In the genomic region with DNA sequence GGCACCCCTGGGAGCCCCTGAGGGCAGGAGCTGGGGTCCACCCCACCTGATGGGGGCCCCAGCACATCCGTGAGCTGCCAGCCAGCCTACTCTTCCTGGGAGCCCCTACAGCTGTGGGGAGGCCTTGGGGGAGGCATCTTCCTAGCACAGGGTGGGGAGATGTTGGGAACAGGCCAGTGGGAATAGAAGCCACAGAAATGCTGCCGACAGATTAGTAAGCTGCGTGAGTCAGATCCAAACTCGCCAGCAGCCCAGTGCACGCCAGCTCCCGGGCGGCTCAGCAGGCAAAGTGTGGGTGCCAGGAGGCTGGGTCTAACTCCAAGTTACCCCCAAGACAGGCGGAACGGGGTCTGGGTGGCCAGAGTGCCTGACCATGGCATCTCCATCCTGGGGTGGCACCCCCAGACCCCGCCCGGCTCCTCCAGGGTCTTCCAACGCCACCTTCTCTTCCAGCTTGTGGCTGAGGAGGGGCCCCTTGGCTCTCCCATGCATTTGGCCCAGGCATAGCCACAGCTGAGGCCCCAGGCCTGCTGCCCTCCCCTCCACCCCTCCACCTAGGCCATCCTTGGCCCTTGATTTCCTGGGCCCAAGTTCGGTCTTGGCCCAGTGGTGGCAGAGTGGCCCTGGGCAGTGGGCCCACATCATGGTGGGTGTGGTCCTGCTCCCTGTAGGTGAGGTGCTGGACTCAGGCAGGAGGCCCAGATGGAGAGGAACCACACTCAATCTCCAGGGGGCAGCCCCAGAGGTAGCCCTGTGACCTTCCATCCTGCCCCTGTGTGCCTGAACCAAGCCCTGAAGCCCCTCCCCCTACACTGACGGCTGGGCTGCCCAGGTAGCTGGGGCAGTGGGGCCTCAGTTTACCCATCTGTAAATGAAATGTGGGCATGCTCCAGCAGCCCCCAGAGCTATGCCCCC, we compare ENCODE assay signal across 9 cellular contexts.
DNase-seq lines count a peak whose midpoint lies in the region; ATAC-seq, FAIRE-seq and TF ChIP-seq lines count a peak whose summit lies in the region.
"Had no signal": no experiment of that assay in that cellular context is flagged by ENCODE, and none has a peak within 500 bp of the region (broad histone marks: within the 10 kb centered on the region; RNA-seq: fewer than 3 reads in every experiment).

No MANE protein-coding gene starts in this region.

- DNase-seq in H54 (ENCODE audit: insufficient read length, low spot score) = peak; percentile 98
- DNase-seq in WERI-Rb-1 = peak; percentile 4
- DNase-seq in head of caudate nucleus = peak in 31 of 42 donors; percentile 1 to 67 (median 14)
- no peak for DNase-seq in NCI-H2171 (lab: John Stamatoyannopoulos, UW)
- DNase-seq in NCI-H1930 (lab: John Stamatoyannopoulos, UW) = no peak
- no peak for DNase-seq in iPS-NIHi7 (ENCODE audit: extremely low spot score)
- DNase-seq: stimulated activated naive B cell treated with anti-CD40 and anti-IgM and Interleukin-4, amounts not matched to agents 10 μg/mL and 1 μg/mL and 100 μg/mL, for 72 hours had no signal

- H3K4me3 ChIP-seq in WERI-Rb-1 (ENCODE audit: low read depth, low read length) = no peak overlapping the region
- H3K4me3 ChIP-seq in skin epidermis = no peak overlapping the region

- no peak for TF ChIP-seq POLR2A in H54 (IDR thresholded peaks at IDR 0.05; ENCODE audit: low read depth, low read length)

- no peaks in the 10 kb centered on the region for H3K27me3 ChIP-seq in WERI-Rb-1 (ENCODE audit: insufficient read depth, low read depth, severe bottlenecking)

- ATAC-seq in GM21723 (IDR thresholded peaks at IDR 0.05; ENCODE audit: unreplicated experiment) = no peak
- ATAC-seq: stimulated activated naive B cell treated with anti-CD40 and anti-IgM and Interleukin-4, amounts not matched to agents 10 μg/mL and 1 μg/mL and 100 μg/mL, for 72 hours had no signal

- H3K27ac ChIP-seq in WERI-Rb-1 = no peak overlapping the region
- H3K27ac ChIP-seq in skin epidermis = peak overlapping the region; percentile 26 to 95 (median 79)

- intact Hi-C loops in head of caudate nucleus (cut with DNase I) = no loop called here

- FAIRE-seq in H54 (lab: Jason Lieb, UNC) = peak; percentile 96

- no peaks in the 10 kb centered on the region for H3K36me3 ChIP-seq in WERI-Rb-1

- no peaks in the 10 kb centered on the region for H3K9me3 ChIP-seq in WERI-Rb-1 (ENCODE audit: severe bottlenecking)

- TF ChIP-seq CTCF in WERI-Rb-1 (IDR thresholded peaks at IDR 0.05; ENCODE audit: low read depth, low read length) = no peak

Comparison
In these comparisons a context has a peak if more than half of its experiments do, and no peak if none do; other contexts are left out.
1. DNase-seq: peak in H54 (single experiment), WERI-Rb-1 (single experiment) and head of caudate nucleus (31 of 42); none in NCI-H2171 (single experiment), NCI-H1930 (0 of 2) and iPS-NIHi7 (single experiment).